Comparison of ENCODE assay signal across 9 cellular contexts in genomic region chr6:135850882-135851281, GRCh38. TPM values are rescaled to one million over a fixed set of nuclear protein-coding genes. Genes with fewer than 3 reads are reported as not detected.
DNase-seq lines count a peak whose midpoint lies in the region; ATAC-seq and TF ChIP-seq lines count a peak whose summit lies in the region.
"Had no signal": no experiment of that assay in that cellular context is flagged by ENCODE, and none has a peak within 500 bp of the region (broad histone marks: within the 10 kb centered on the region; RNA-seq: fewer than 3 reads in every experiment).

No MANE protein-coding gene starts in this region.

- 52 to 63% methylated on average over 3 of the region's 3 CpGs for WGBS in tibial nerve, 2 donors

- no peak for TF ChIP-seq POLR2A in tibial nerve (IDR thresholded peaks at IDR 0.05)

- H3K36me3 Mint-ChIP-seq in activated naive CD8-positive, alpha-beta T cell = peaks cover 2% of the 10 kb centered on the region
- H3K36me3 Mint-ChIP-seq in activated naive CD8-positive, alpha-beta T cell treated with anti-CD3 and anti-CD28 coated beads, Interleukin-2, amount 50 U/mL, for 24 hours (ENCODE audit: low read depth) = no peaks in the 10 kb centered on the region
- H3K36me3 Mint-ChIP-seq in T-cell = no peaks in the 10 kb centered on the region

- no peak for DNase-seq in activated naive CD8-positive, alpha-beta T cell treated with anti-CD3 and anti-CD28 coated beads, Interleukin-2, amount 50 U/mL, for 24 hours
- DNase-seq in T-cell (no peak), kidney tubule cell (ENCODE audit: low spot score) (peak; percentile 36), tibial nerve (ENCODE audit: low spot score in 2 of 2) (no peak), omental fat pad (ENCODE audit: low spot score) (no peak), RKO (ENCODE audit: low spot score) (no peak)
- DNase-seq in stimulated activated CD4-positive, alpha-beta T cell treated with anti-CD3 and anti-CD28 coated beads, Interleukin-12 subunit alpha, Interleukin-12 subunit beta, amount 100 ng/mL, for 4 hours = no peak

- H3K9me3 ChIP-seq in tibial nerve = no peaks in the 10 kb centered on the region
- H3K9me3 ChIP-seq: body of pancreas had no signal

- POLR2A ChIA-PET in T-cell (lab: Charles Lee) = no interaction called here

- no peaks in the 10 kb centered on the region for H3K27me3 Mint-ChIP-seq in activated naive CD8-positive, alpha-beta T cell
- no peaks in the 10 kb centered on the region for H3K27me3 Mint-ChIP-seq in activated naive CD8-positive, alpha-beta T cell treated with anti-CD3 and anti-CD28 coated beads, Interleukin-2, amount 50 U/mL, for 24 hours
- H3K27me3 Mint-ChIP-seq in T-cell = peaks cover 0 to 2% of the 10 kb centered on the region in 2 donors

- CTCF ChIA-PET in T-cell (lab: Charles Lee) = interaction anchor here in 1 of 2 donors (2.2 kb wide), 1 partner anchor 59 kb away, joined by 10 read pairs; no protein-coding TSS in a partner anchor

- H3K36me3 ChIP-seq in tibial nerve = no peaks in the 10 kb centered on the region

- peaks cover 0 to 32% (median 3%) of the 10 kb centered on the region in 4 donors for H3K4me1 ChIP-seq in tibial nerve

- H3K27ac Mint-ChIP-seq in activated naive CD8-positive, alpha-beta T cell = no peak overlapping the region
- no peak overlapping the region for H3K27ac Mint-ChIP-seq in activated naive CD8-positive, alpha-beta T cell treated with anti-CD3 and anti-CD28 coated beads, Interleukin-2, amount 50 U/mL, for 24 hours
- H3K27ac Mint-ChIP-seq in T-cell = peak overlapping the region in 1 of 2 donors; percentile 56

- TF ChIP-seq EP300 in tibial nerve (IDR thresholded peaks at IDR 0.05) = no peak

- TF ChIP-seq CTCF in tibial nerve (IDR thresholded peaks at IDR 0.05) (no peak), omental fat pad (IDR thresholded peaks at IDR 0.05) (no peak)

- H3K27ac ChIP-seq in tibial nerve = peak overlapping the region in 3 of 4 donors; percentile 29 to 83 (median 43)

- H3K4me3 ChIP-seq in tibial nerve = no peak overlapping the region
- H3K4me3 ChIP-seq: body of pancreas had no signal

- ATAC-seq in activated naive CD8-positive, alpha-beta T cell treated with anti-CD3 and anti-CD28 coated beads, Interleukin-2, amount 50 U/mL, for 24 hours = no peak
- ATAC-seq in T-cell (replicated peaks in 1 of 4) = no peak
- no peak for ATAC-seq in omental fat pad (ENCODE audit: low FRiP score)

- H3K27me3 ChIP-seq in tibial nerve = no peaks in the 10 kb centered on the region
- H3K27me3 ChIP-seq: body of pancreas had no signal

- H3K9me3 Mint-ChIP-seq in activated naive CD8-positive, alpha-beta T cell (ENCODE audit: low read depth) = no peaks in the 10 kb centered on the region
- H3K9me3 Mint-ChIP-seq in activated naive CD8-positive, alpha-beta T cell treated with anti-CD3 and anti-CD28 coated beads, Interleukin-2, amount 50 U/mL, for 24 hours = no peaks in the 10 kb centered on the region
- no peaks in the 10 kb centered on the region for H3K9me3 Mint-ChIP-seq in T-cell

- peaks cover 26% of the 10 kb centered on the region for H3K4me1 Mint-ChIP-seq in activated naive CD8-positive, alpha-beta T cell (ENCODE audit: low read depth)
- H3K4me1 Mint-ChIP-seq in activated naive CD8-positive, alpha-beta T cell treated with anti-CD3 and anti-CD28 coated beads, Interleukin-2, amount 50 U/mL, for 24 hours = peaks cover 28% of the 10 kb centered on the region
- H3K4me1 Mint-ChIP-seq in T-cell = peaks cover 22 to 27% (median 27%) of the 10 kb centered on the region in 3 donors

- peak overlapping the region; percentile 85 for H3K4me3 Mint-ChIP-seq in activated naive CD8-positive, alpha-beta T cell
- no peak overlapping the region for H3K4me3 Mint-ChIP-seq in activated naive CD8-positive, alpha-beta T cell treated with anti-CD3 and anti-CD28 coated beads, Interleukin-2, amount 50 U/mL, for 24 hours
- peak overlapping the region in 2 of 3 donors; percentile 78 to 82 for H3K4me3 Mint-ChIP-seq in T-cell

RNA-seq across cellular contexts. Expression of gene PDE7B, which starts 0.6 kb away (rescaled TPM):
- total RNA-seq in T-cell (1 to 10 TPM in 1 of 5 donors, under 1 TPM in 4; 0.35 to 1.5 (median 0.69) TPM), tibial nerve (10 to 100 TPM; 12.9 to 22.5 (median 16.4) TPM), omental fat pad (10 to 100 TPM in 3 of 4 donors, 1 to 10 TPM in 1; 7.3 to 15.0 (median 12.1) TPM)
